Comparison of ENCODE assay signal across 14 cellular contexts in genomic region chr20:56925696-56926101, GRCh38.
A peak's percentile ranks its signal among the peaks of the same experiment; 100 is the strongest.
DNase-seq lines count a peak whose midpoint lies in the region; ATAC-seq and TF ChIP-seq lines count a peak whose summit lies in the region.
"Had no signal": no experiment of that assay in that cellular context is flagged by ENCODE, and none has a peak within 500 bp of the region (broad histone marks: within the 10 kb centered on the region; RNA-seq: fewer than 3 reads in every experiment).

No MANE protein-coding gene starts in this region.

- H3K4me3 ChIP-seq in GM23248, result peak overlapping the region; percentile 68
- peak overlapping the region; percentile 11 to 59 (median 24) for H3K4me3 ChIP-seq in esophagus squamous epithelium

- H3K4me3 Mint-ChIP-seq in osteocyte (ENCODE audit: unreplicated experiment), result peak overlapping the region; percentile 77
- H3K4me3 Mint-ChIP-seq: natural killer cell treated with Interleukin-12 subunit alpha and Interleukin-12 subunit beta and Interleukin-15 and Interleukin-18, amount 100 ng/mL, for 72 hours had no signal

- peak overlapping the region; percentile 81 for H3K4me2 ChIP-seq in GM23248 (ENCODE audit: unreplicated experiment)

- H3K27ac ChIP-seq in GM23248 (no peak overlapping the region), esophagus squamous epithelium (no peak overlapping the region)

- peaks cover 12% of the 10 kb centered on the region for H3K4me1 Mint-ChIP-seq in osteocyte (ENCODE audit: unreplicated experiment)

- H3K4me1 ChIP-seq in GM23248 (ENCODE audit: insufficient read depth) (no peaks in the 10 kb centered on the region), esophagus squamous epithelium (peaks cover 0 to 15% (median 10%) of the 10 kb centered on the region in 3 donors)

- no peak for TF ChIP-seq POLR2A in esophagus squamous epithelium (IDR thresholded peaks at IDR 0.05)

- no peaks in the 10 kb centered on the region for H3K36me3 ChIP-seq in GM23248 (ENCODE audit: low read depth)
- H3K36me3 ChIP-seq in esophagus squamous epithelium, result no peaks in the 10 kb centered on the region

- H3K27ac Mint-ChIP-seq in osteocyte (ENCODE audit: unreplicated experiment), result peak overlapping the region; percentile 15
- H3K27ac Mint-ChIP-seq: natural killer cell treated with Interleukin-12 subunit alpha and Interleukin-12 subunit beta and Interleukin-15 and Interleukin-18, amount 100 ng/mL, for 72 hours had no signal

- DNase-seq in GM23248, result peak; percentile 28
- DNase-seq in NCI-H526 treated with DMSO at 0.1 percent for 48 hours (lab: John Stamatoyannopoulos, UW), result peak; percentile 84
- DNase-seq in esophagus squamous epithelium (lab: John Stamatoyannopoulos, UW), result no peak
- no peak for DNase-seq in osteocyte (ENCODE audit: extremely low spot score, unreplicated experiment)
- no peak for DNase-seq in stimulated activated CD4-positive, alpha-beta T cell treated with anti-CD3 and anti-CD28 coated beads, Interleukin-15, amount 100 ng/mL, for 24 hours
- DNase-seq in epidermal melanocyte (ENCODE audit: insufficient read length, low spot score), result no peak
- DNase-seq: activated effector memory CD4-positive, alpha-beta T cell treated with Interleukin-2 at 50 U/mL for 16 hours; cortex of kidney; NCI-H1417 treated with DMSO at 0.1 percent for 48 hours; RPMI8226; stimulated activated CD4-positive, alpha-beta T cell treated with anti-CD3 and anti-CD28 coated beads, Interleukin-4, amount 100 ng/mL, for 24 hours had no signal

- H2AFZ ChIP-seq in GM23248, result peak overlapping the region; percentile 68

- ATAC-seq in HG03439 (IDR thresholded peaks at IDR 0.05; ENCODE audit: unreplicated experiment) (no peak), GM19452 (IDR thresholded peaks at IDR 0.05; ENCODE audit: unreplicated experiment) (no peak)
- ATAC-seq: natural killer cell treated with Interleukin-12 subunit alpha and Interleukin-12 subunit beta and Interleukin-15 and Interleukin-18, amount 100 ng/mL, for 72 hours had no signal

- H4K20me1 ChIP-seq in GM23248 (ENCODE audit: insufficient read depth), result no peaks in the 10 kb centered on the region

- no peaks in the 10 kb centered on the region for H3F3A ChIP-seq in GM23248 (ENCODE audit: insufficient read depth)

- H3K79me2 ChIP-seq in GM23248 (ENCODE audit: insufficient read depth), result no peaks in the 10 kb centered on the region

- intact Hi-C loops in esophagus squamous epithelium (cut with DNase I), result no loop called here

- H3K27me3 ChIP-seq in GM23248 (replicated peaks; ENCODE audit: insufficient read depth) (peaks cover 88% of the 10 kb centered on the region), esophagus squamous epithelium (peaks cover 0 to 99% (median 17%) of the 10 kb centered on the region in 4 donors)

- H3K9me2 ChIP-seq in GM23248 (ENCODE audit: insufficient read depth), result no peaks in the 10 kb centered on the region

- in situ Hi-C loops in GM23248 (cut with MboI), result no loop called here

- no peaks in the 10 kb centered on the region for H3K36me3 Mint-ChIP-seq in osteocyte (ENCODE audit: unreplicated experiment)
- H3K36me3 Mint-ChIP-seq: natural killer cell treated with Interleukin-12 subunit alpha and Interleukin-12 subunit beta and Interleukin-15 and Interleukin-18, amount 100 ng/mL, for 72 hours had no signal

- TF ChIP-seq CTCF in esophagus squamous epithelium (IDR thresholded peaks at IDR 0.05), result no peak
- TF ChIP-seq CTCF in osteocyte (IDR thresholded peaks at IDR 0.05), result no peak

- peaks cover 35% of the 10 kb centered on the region for H3K27me3 Mint-ChIP-seq in osteocyte (ENCODE audit: unreplicated experiment)

- H3K9me3 ChIP-seq in GM23248 (ENCODE audit: low read depth) (no peaks in the 10 kb centered on the region), esophagus squamous epithelium (no peaks in the 10 kb centered on the region)

- H3K9me3 Mint-ChIP-seq in osteocyte (ENCODE audit: unreplicated experiment), result no peaks in the 10 kb centered on the region
- H3K9me3 Mint-ChIP-seq: natural killer cell treated with Interleukin-12 subunit alpha and Interleukin-12 subunit beta and Interleukin-15 and Interleukin-18, amount 100 ng/mL, for 72 hours had no signal

- WGBS in GM23248 (ENCODE audit: low coverage in 1 of 2, low lambda C conversion rate in 2 of 2, missing lambda C conversion rate in 2 of 2), 2 experiments, result 3% methylated on average over 28 of the region's 28 CpGs
- WGBS in esophagus squamous epithelium, 2 donors, result 6 to 20% methylated on average over 15 to 20 of the region's 28 CpGs

- H3K9ac ChIP-seq in GM23248, result no peak overlapping the region

Comparison
In these comparisons a context has a peak if more than half of its experiments do, and no peak if none do; other contexts are left out.
1. DNase-seq: peak in GM23248 (single experiment) and NCI-H526 treated with DMSO at 0.1 percent for 48 hours (single experiment); none in esophagus squamous epithelium (single experiment), osteocyte (single experiment), stimulated activated CD4-positive, alpha-beta T cell treated with anti-CD3 and anti-CD28 coated beads, Interleukin-15, amount 100 ng/mL, for 24 hours (single experiment) and epidermal melanocyte (single experiment).